9 cellular contexts compared by ENCODE assay signal in the genomic region with DNA sequence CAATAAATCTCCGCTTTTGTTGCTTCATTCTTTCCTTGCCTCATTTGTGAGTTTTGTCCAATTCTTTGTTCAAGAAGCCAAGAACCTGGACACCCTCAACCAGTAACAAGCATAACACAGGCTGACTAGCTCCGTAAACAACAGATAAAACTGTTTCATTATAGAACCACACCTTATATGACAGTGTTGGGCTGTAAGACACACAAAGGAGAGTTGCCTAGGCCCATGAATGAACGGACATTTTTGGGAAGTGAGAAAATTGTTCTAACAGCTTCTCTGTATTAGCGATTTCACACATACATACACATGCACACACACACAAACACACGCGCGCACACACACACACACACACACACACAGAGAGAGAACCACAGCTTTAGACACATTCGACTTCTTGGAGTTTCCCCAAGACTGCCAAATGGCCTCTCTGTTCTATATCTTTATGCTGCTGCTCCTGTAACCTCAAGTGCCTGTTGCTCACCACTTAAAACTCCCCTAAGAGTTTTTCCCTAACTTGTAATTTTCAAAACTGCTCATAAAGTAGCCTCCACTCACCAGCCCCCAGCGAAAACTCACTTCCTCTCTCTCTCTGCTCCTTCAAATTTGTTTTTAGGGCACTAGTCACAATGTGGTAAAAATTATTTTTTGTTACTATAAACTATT. TPM values are rescaled to one million over a fixed set of nuclear protein-coding genes. Genes with fewer than 3 reads are reported as not detected.
DNase-seq lines count a peak whose midpoint lies in the region; ATAC-seq and TF ChIP-seq lines count a peak whose summit lies in the region.
"Had no signal": no experiment of that assay in that cellular context is flagged by ENCODE, and none has a peak within 500 bp of the region (broad histone marks: within the 10 kb centered on the region; RNA-seq: fewer than 3 reads in every experiment).

No MANE protein-coding gene starts in this region.

- H3K27ac ChIP-seq in thyroid gland (peak overlapping the region; percentile 42 to 57 (median 56)), stomach (no peak overlapping the region)

- 40 to 43% methylated on average over 9 of the region's 9 CpGs for WGBS in thyroid gland, 2 donors
- WGBS in stomach, 5 donors, result 61 to 81% (median 71%) methylated on average over 9 of the region's 9 CpGs

- H3K4me1 ChIP-seq in thyroid gland (peaks cover 11 to 26% of the 10 kb centered on the region in 2 donors), stomach (peaks cover 0 to 13% (median 6%) of the 10 kb centered on the region in 4 donors)
- H3K4me1 ChIP-seq: Peyer's patch had no signal

- H3K4me3 ChIP-seq in thyroid gland (replicated peaks in 1 of 3) (no peak overlapping the region), stomach (no peak overlapping the region)
- H3K4me3 ChIP-seq: Peyer's patch had no signal

- TF ChIP-seq EP300 in stomach (IDR thresholded peaks at IDR 0.05), result no peak

- intact Hi-C loops in activated naive CD4-positive, alpha-beta T cell treated with anti-CD3 and anti-CD28 coated beads for 36 hours (cut with micrococcal nuclease), result loop anchor here (2.0 kb wide), 2 partner anchors 35 to 55 kb away; a partner anchor contains a TSS
- intact Hi-C loops in activated CD8-positive, alpha-beta T cell treated with anti-CD3 and anti-CD28 coated beads for 36 hours (cut with micrococcal nuclease), result no loop called here
- intact Hi-C loops in thyroid gland (cut with DNase I), result no loop called here
- intact Hi-C loops in stomach (cut with DNase I; ENCODE audit: low total_unique reads), result no loop called here
- intact Hi-C loops in cardiac septum (cut with DNase I), result no loop called here

- peaks cover 39 to 46% of the 10 kb centered on the region in 2 donors for H3K36me3 Mint-ChIP-seq in activated naive CD4-positive, alpha-beta T cell treated with anti-CD3 and anti-CD28 coated beads, Interleukin-2, amount 50 U/mL, for 72 hours
- peaks cover 32% of the 10 kb centered on the region for H3K36me3 Mint-ChIP-seq in activated naive CD4-positive, alpha-beta T cell treated with anti-CD3 and anti-CD28 coated beads for 36 hours (ENCODE audit: low read depth)
- H3K36me3 Mint-ChIP-seq in activated CD8-positive, alpha-beta T cell treated with anti-CD3 and anti-CD28 coated beads for 36 hours (ENCODE audit: low read depth), result peaks cover 69% of the 10 kb centered on the region

- H3K27me3 ChIP-seq in thyroid gland (no peaks in the 10 kb centered on the region), stomach (no peaks in the 10 kb centered on the region)
- H3K27me3 ChIP-seq: Peyer's patch had no signal

- DNase-seq in activated naive CD4-positive, alpha-beta T cell treated with anti-CD3 and anti-CD28 coated beads, Interleukin-2, amount 50 U/mL, for 72 hours (ENCODE audit: low spot score in 2 of 2), result no peak
- DNase-seq in activated naive CD4-positive, alpha-beta T cell treated with anti-CD3 and anti-CD28 coated beads for 36 hours, result no peak
- DNase-seq in activated CD8-positive, alpha-beta T cell treated with anti-CD3 and anti-CD28 coated beads for 36 hours, result peak; percentile 13
- DNase-seq in thyroid gland (peak in 1 of 2 donors; percentile 5), stomach (no peak), cardiac septum (ENCODE audit: low spot score) (no peak), NOMO-1 treated with dmso at 0.1 percent for 144 hours (lab: John Stamatoyannopoulos, UW; ENCODE audit: unreplicated experiment) (no peak)
- DNase-seq: Peyer's patch had no signal

- H3K36me3 ChIP-seq in thyroid gland, result no peaks in the 10 kb centered on the region
- peaks cover 0 to 20% (median 18%) of the 10 kb centered on the region in 4 donors for H3K36me3 ChIP-seq in stomach

- no peaks in the 10 kb centered on the region for H3K9me3 ChIP-seq in thyroid gland
- no peaks in the 10 kb centered on the region for H3K9me3 ChIP-seq in stomach
- H3K9me3 ChIP-seq: Peyer's patch had no signal

- H3K27ac Mint-ChIP-seq in activated naive CD4-positive, alpha-beta T cell treated with anti-CD3 and anti-CD28 coated beads, Interleukin-2, amount 50 U/mL, for 72 hours, result peak overlapping the region; percentile 9
- H3K27ac Mint-ChIP-seq in activated naive CD4-positive, alpha-beta T cell treated with anti-CD3 and anti-CD28 coated beads for 36 hours, result no peak overlapping the region
- peak overlapping the region; percentile 69 for H3K27ac Mint-ChIP-seq in activated CD8-positive, alpha-beta T cell treated with anti-CD3 and anti-CD28 coated beads for 36 hours

- ATAC-seq in activated naive CD4-positive, alpha-beta T cell treated with anti-CD3 and anti-CD28 coated beads, Interleukin-2, amount 50 U/mL, for 72 hours, result peak; percentile 36 to 65
- peak; percentile 46 for ATAC-seq in HG02840 (IDR thresholded peaks at IDR 0.05; ENCODE audit: low FRiP score, unreplicated experiment)
- ATAC-seq in activated CD8-positive, alpha-beta T cell treated with anti-CD3 and anti-CD28 coated beads for 36 hours, result peak; percentile 76

- H3K9me3 Mint-ChIP-seq in activated naive CD4-positive, alpha-beta T cell treated with anti-CD3 and anti-CD28 coated beads, Interleukin-2, amount 50 U/mL, for 72 hours, result no peaks in the 10 kb centered on the region
- no peaks in the 10 kb centered on the region for H3K9me3 Mint-ChIP-seq in activated naive CD4-positive, alpha-beta T cell treated with anti-CD3 and anti-CD28 coated beads for 36 hours
- no peaks in the 10 kb centered on the region for H3K9me3 Mint-ChIP-seq in activated CD8-positive, alpha-beta T cell treated with anti-CD3 and anti-CD28 coated beads for 36 hours

- H3K4me1 Mint-ChIP-seq in activated naive CD4-positive, alpha-beta T cell treated with anti-CD3 and anti-CD28 coated beads for 36 hours (ENCODE audit: low read depth), result peaks cover 22% of the 10 kb centered on the region
- peaks cover 36% of the 10 kb centered on the region for H3K4me1 Mint-ChIP-seq in activated CD8-positive, alpha-beta T cell treated with anti-CD3 and anti-CD28 coated beads for 36 hours (ENCODE audit: low read depth)

- CTCF ChIA-PET in activated naive CD4-positive, alpha-beta T cell treated with anti-CD3 and anti-CD28 coated beads for 36 hours (lab: Charles Lee), result no interaction called here
- CTCF ChIA-PET in activated CD8-positive, alpha-beta T cell treated with anti-CD3 and anti-CD28 coated beads for 36 hours (lab: Charles Lee), result interaction anchor here (1.3 kb wide), 1 partner anchor 184 kb away, joined by 3 read pairs; no protein-coding TSS in a partner anchor

- TF ChIP-seq POLR2A in thyroid gland (IDR thresholded peaks at IDR 0.05) (no peak), stomach (IDR thresholded peaks at IDR 0.05) (no peak)

- POLR2A ChIA-PET in activated CD8-positive, alpha-beta T cell treated with anti-CD3 and anti-CD28 coated beads for 36 hours (lab: Charles Lee), result interaction anchor here (0.9 kb wide), 1 partner anchor 36 kb away, joined by 9 read pairs; a partner anchor contains a TSS

- H3K4me3 Mint-ChIP-seq in activated naive CD4-positive, alpha-beta T cell treated with anti-CD3 and anti-CD28 coated beads for 36 hours, result no peak overlapping the region
- peak overlapping the region; percentile 35 for H3K4me3 Mint-ChIP-seq in activated CD8-positive, alpha-beta T cell treated with anti-CD3 and anti-CD28 coated beads for 36 hours

- no peak for TF ChIP-seq CTCF in activated CD8-positive, alpha-beta T cell treated with anti-CD3 and anti-CD28 coated beads for 36 hours (IDR thresholded peaks at IDR 0.05)
- TF ChIP-seq CTCF in thyroid gland (IDR thresholded peaks at IDR 0.05) (no peak), stomach (IDR thresholded peaks at IDR 0.05) (no peak)

- no peaks in the 10 kb centered on the region for H3K27me3 Mint-ChIP-seq in activated naive CD4-positive, alpha-beta T cell treated with anti-CD3 and anti-CD28 coated beads for 36 hours (ENCODE audit: low read depth)
- no peaks in the 10 kb centered on the region for H3K27me3 Mint-ChIP-seq in activated CD8-positive, alpha-beta T cell treated with anti-CD3 and anti-CD28 coated beads for 36 hours

RNA-seq across cellular contexts. Expression of a gene that starts 35.9 kb away (rescaled TPM):
- 10 to 100 TPM; 46.1 to 48.1 TPM for total RNA-seq in activated naive CD4-positive, alpha-beta T cell treated with anti-CD3 and anti-CD28 coated beads, Interleukin-2, amount 50 U/mL, for 72 hours
- 10 to 100 TPM; 19.1 to 22.2 TPM for total RNA-seq in activated naive CD4-positive, alpha-beta T cell treated with anti-CD3 and anti-CD28 coated beads for 36 hours
- 10 to 100 TPM; 59.8 to 70.0 TPM for total RNA-seq in activated CD8-positive, alpha-beta T cell treated with anti-CD3 and anti-CD28 coated beads for 36 hours
- total RNA-seq in thyroid gland, result 10 to 100 TPM; 54.8 to 87.5 (median 64.2) TPM
- 100 to 1,000 TPM in 2 of 5 donors, 10 to 100 TPM in 2, 1 to 10 TPM in 1; 6.2 to 127 (median 53.3) TPM for total RNA-seq in stomach
- polyA plus RNA-seq in stomach, result 10 to 100 TPM; 22.9 to 46.3 (median 26.3) TPM
- 19.3 TPM for total RNA-seq in cardiac septum

Comparison
In these comparisons a context has a peak if more than half of its experiments do, and no peak if none do; other contexts are left out.
1. H3K27ac ChIP-seq: peak in thyroid gland (3 of 3); none in stomach (0 of 5).
2. Peak in every context shown above with its lines, with median percentiles within 50 percentile points of each other: ATAC-seq.